Comparison of ENCODE assay signal across 9 cellular contexts in genomic region chr9:127741831-127742434, GRCh38. TPM values are rescaled to one million over a fixed set of nuclear protein-coding genes. Genes with fewer than 3 reads are reported as not detected.
DNase-seq lines count a peak whose midpoint lies in the region; ATAC-seq, FAIRE-seq and TF ChIP-seq lines count a peak whose summit lies in the region.
"Had no signal": no experiment of that assay in that cellular context is flagged by ENCODE, and none has a peak within 500 bp of the region (broad histone marks: within the 10 kb centered on the region; RNA-seq: fewer than 3 reads in every experiment).

No MANE protein-coding gene starts in this region.

- ATAC-seq in HepG2 = peak; percentile 59
- no peak for ATAC-seq in GM18873 (IDR thresholded peaks at IDR 0.05; ENCODE audit: low FRiP score, unreplicated experiment)
- ATAC-seq in activated CD8-positive, alpha-beta memory T cell treated with anti-CD3 and anti-CD28 coated beads, Interleukin-2, amount 10 ng/mL, durations not matched to agents 7 days and 5 days = no peak

- BruUV-seq in HepG2 (replicated peaks; lab: Mats Ljungman, UMichigan) = no TSS peak

- in situ Hi-C loops in HepG2 (cut with HindIII; ENCODE audit: extremely low pct_ligation_motif_present, low pct_unique_long_range_greater_than_20kb) = no loop called here

- POLR2A ChIA-PET in HepG2 (lab: Yijun Ruan, JAX) = no interaction called here

- H3K4me3 ChIP-seq in endodermal cell (ENCODE audit: low read length) = peak overlapping the region; percentile 81
- peak overlapping the region in 1 of 3 experiments; percentile 32; a peak in 1 of 6 replicates for H3K4me3 ChIP-seq in HepG2 (replicated peaks in 1 of 3; ENCODE audit: insufficient read depth in 1 of 3, low read depth in 2 of 3, low read length in 3 of 3)
- H3K4me3 ChIP-seq in suprapubic skin = peak overlapping the region; percentile 26
- H3K4me3 ChIP-seq in prostate gland = no peak overlapping the region
- H3K4me3 ChIP-seq: skin epidermis had no signal

- peaks cover 8% of the 10 kb centered on the region for H3K27me3 Mint-ChIP-seq in endodermal cell (ENCODE audit: insufficient read depth)
- H3K27me3 Mint-ChIP-seq in activated CD8-positive, alpha-beta memory T cell treated with anti-CD3 and anti-CD28 coated beads, Interleukin-2, amount 10 ng/mL, durations not matched to agents 7 days and 5 days = no peaks in the 10 kb centered on the region

- H3K36me3 ChIP-seq in endodermal cell (ENCODE audit: control insufficient read depth, insufficient read depth, low read length) (no peaks in the 10 kb centered on the region), HepG2 (replicated peaks in 1 of 2; ENCODE audit: control insufficient read depth in 1 of 2, insufficient read depth in 2 of 2, low read length in 2 of 2) (no peaks in the 10 kb centered on the region), suprapubic skin (peaks cover 9% of the 10 kb centered on the region), prostate gland (no peaks in the 10 kb centered on the region)

- TF ChIP-seq POLR2A in HepG2 (IDR thresholded peaks at IDR 0.05; ENCODE audit: insufficient read depth in 1 of 2, low read depth in 2 of 2, low read length in 2 of 2) = no peak
- no peak for TF ChIP-seq POLR2A in suprapubic skin (IDR thresholded peaks at IDR 0.05)
- TF ChIP-seq POLR2A in prostate gland (IDR thresholded peaks at IDR 0.05) = no peak

- H3K79me2 ChIP-seq in HepG2 (ENCODE audit: insufficient read depth, low read length) = no peaks in the 10 kb centered on the region

- peak overlapping the region; percentile 68 for H3K4me3 Mint-ChIP-seq in endodermal cell
- H3K4me3 Mint-ChIP-seq in activated CD8-positive, alpha-beta memory T cell treated with anti-CD3 and anti-CD28 coated beads, Interleukin-2, amount 10 ng/mL, durations not matched to agents 7 days and 5 days = no peak overlapping the region

- peaks cover 2% of the 10 kb centered on the region for H3K4me1 Mint-ChIP-seq in endodermal cell
- peaks cover under 1% of the 10 kb centered on the region for H3K4me1 Mint-ChIP-seq in activated CD8-positive, alpha-beta memory T cell treated with anti-CD3 and anti-CD28 coated beads, Interleukin-2, amount 10 ng/mL, durations not matched to agents 7 days and 5 days

- intact Hi-C loops in HepG2 (cut with micrococcal nuclease; ENCODE audit: unreplicated experiment) (loop anchor here (2.0 kb wide), 1 partner anchor 43 kb away; no protein-coding TSS in a partner anchor), prostate gland (cut with DNase I) (no loop called here)

- H3K27ac Mint-ChIP-seq in endodermal cell = peak overlapping the region; percentile 91
- no peak overlapping the region for H3K27ac Mint-ChIP-seq in activated CD8-positive, alpha-beta memory T cell treated with anti-CD3 and anti-CD28 coated beads, Interleukin-2, amount 10 ng/mL, durations not matched to agents 7 days and 5 days

- peak overlapping the region; percentile 70 for H3K27ac ChIP-seq in endodermal cell (ENCODE audit: low read depth, low read length)
- H3K27ac ChIP-seq in HepG2 (ENCODE audit: extremely low read length, insufficient read depth, low read length) = no peak overlapping the region
- peak overlapping the region; percentile 84 for H3K27ac ChIP-seq in suprapubic skin
- no peak overlapping the region for H3K27ac ChIP-seq in prostate gland

- no peak for FAIRE-seq in HepG2 (lab: Jason Lieb, UNC)

- H3K27me3 ChIP-seq in endodermal cell (ENCODE audit: control insufficient read depth, insufficient read depth, low read length, poor library complexity, severe bottlenecking) (peaks cover 10% of the 10 kb centered on the region), HepG2 (ENCODE audit: control insufficient read depth in 1 of 2, insufficient read depth in 2 of 2, low read length in 2 of 2) (peaks cover 5 to 50% of the 10 kb centered on the region in 2 experiments; a peak in 4 of 5 replicates), suprapubic skin (no peaks in the 10 kb centered on the region), prostate gland (replicated peaks; ENCODE audit: insufficient read depth) (no peaks in the 10 kb centered on the region)

- DNase-seq in HuH-7.5 (ENCODE audit: low spot score) (peak; percentile 91), endodermal cell (peak; percentile 99), HepG2 (ENCODE audit: low spot score) (peak; percentile 37), suprapubic skin (ENCODE audit: low spot score in 2 of 2) (peak in 1 of 2 donors; percentile 87), prostate gland (ENCODE audit: low spot score) (no peak), DMS153 (lab: John Stamatoyannopoulos, UW) (no peak)
- DNase-seq in activated CD8-positive, alpha-beta memory T cell treated with anti-CD3 and anti-CD28 coated beads, Interleukin-2, amount 10 ng/mL, durations not matched to agents 7 days and 5 days = no peak

- H4K20me1 ChIP-seq in HepG2 (ENCODE audit: insufficient read depth, low read length) = no peaks in the 10 kb centered on the region

- H3K9ac ChIP-seq in endodermal cell (ENCODE audit: extremely low read depth, low read length, poor library complexity, severe bottlenecking) (peak overlapping the region; percentile 47), HepG2 (ENCODE audit: insufficient read depth, low read depth, low read length) (no peak overlapping the region)

- H2AFZ ChIP-seq in HepG2 (ENCODE audit: low read length) = no peak overlapping the region

- H3K4me1 ChIP-seq in endodermal cell (ENCODE audit: control insufficient read depth, insufficient read depth, low read length) (no peaks in the 10 kb centered on the region), HepG2 (ENCODE audit: insufficient read depth, low read length) (peaks cover 22% of the 10 kb centered on the region), suprapubic skin (peaks cover 39% of the 10 kb centered on the region), prostate gland (replicated peaks) (no peaks in the 10 kb centered on the region)

- H3K4me2 ChIP-seq in HepG2 (ENCODE audit: low read depth, low read length) = peak overlapping the region; percentile 21; the same call in 1 of the 2 replicates

- no peak for TF ChIP-seq RAD21 in HepG2 (CRISPR knock-in tag; IDR thresholded peaks at IDR 0.05)

- H3K36me3 Mint-ChIP-seq in endodermal cell (ENCODE audit: low read depth) = no peaks in the 10 kb centered on the region
- peaks cover 38% of the 10 kb centered on the region for H3K36me3 Mint-ChIP-seq in activated CD8-positive, alpha-beta memory T cell treated with anti-CD3 and anti-CD28 coated beads, Interleukin-2, amount 10 ng/mL, durations not matched to agents 7 days and 5 days

- no peaks in the 10 kb centered on the region for H3K9me3 Mint-ChIP-seq in endodermal cell
- H3K9me3 Mint-ChIP-seq in activated CD8-positive, alpha-beta memory T cell treated with anti-CD3 and anti-CD28 coated beads, Interleukin-2, amount 10 ng/mL, durations not matched to agents 7 days and 5 days (ENCODE audit: low read depth) = no peaks in the 10 kb centered on the region

- H3K9me3 ChIP-seq in endodermal cell (ENCODE audit: control insufficient read depth, low read length) (no peaks in the 10 kb centered on the region), HepG2 (ENCODE audit: low read length) (no peaks in the 10 kb centered on the region), suprapubic skin (no peaks in the 10 kb centered on the region), prostate gland (no peaks in the 10 kb centered on the region)

- CTCF ChIA-PET in HepG2 (lab: Yijun Ruan, JAX; ENCODE audit: low intra/inter-chr PET ratio, low total read pairs) = no interaction called here
- CTCF ChIA-PET in activated CD8-positive, alpha-beta memory T cell treated with anti-CD3 and anti-CD28 coated beads, Interleukin-2, amount 10 ng/mL, durations not matched to agents 7 days and 5 days (lab: Charles Lee) = interaction anchor here (1.2 to 3.2 kb wide), 4 partner anchors 31 to 180 kb away, joined by 4 to 13 read pairs (median 6); no protein-coding TSS in a partner anchor

- TF ChIP-seq EP300 in HepG2 (IDR thresholded peaks at IDR 0.05; ENCODE audit: low read depth in 2 of 2, low read length in 2 of 2) (no peak), HepG2 (CRISPR knock-in tag; IDR thresholded peaks at IDR 0.05; ENCODE audit: borderline replicate concordance) (no peak), suprapubic skin (IDR thresholded peaks at IDR 0.05) (no peak)

- TF ChIP-seq CTCF in endodermal cell (conservative IDR thresholded peaks at IDR 0.05) (no peak), HepG2 (CRISPR knock-in tag; IDR thresholded peaks at IDR 0.05) (no peak), suprapubic skin (IDR thresholded peaks at IDR 0.05) (no peak), prostate gland (IDR thresholded peaks at IDR 0.05) (no peak)

- 7 to 9% methylated on average over 22 to 38 of the region's 38 CpGs for WGBS in endodermal cell (ENCODE audit: insufficient coverage in 1 of 2, insufficient read length in 1 of 2), 2 experiments
- 48% methylated on average over 38 of the region's 38 CpGs for WGBS in HepG2 (ENCODE audit: low lambda C conversion rate)
- WGBS in suprapubic skin = 77% methylated on average over 34 of the region's 38 CpGs
- WGBS in prostate gland = 46% methylated on average over 38 of the region's 38 CpGs

RNA-seq across cellular contexts. Expression of gene TOR2A, which starts 6.8 kb away (rescaled TPM):
- total RNA-seq in endodermal cell (10 to 100 TPM; 15.7 to 16.7 TPM), HepG2 (2016; rRNA removed; fragmentation: Illumina TruSeq; extraction: Trizol) (5.5 and 7.2 TPM in 2 replicates), suprapubic skin (10 to 100 TPM; 16.1 to 24.3 (median 19.3) TPM), prostate gland (10 to 100 TPM; 20.4 to 24.1 TPM)
- 19.2 TPM for polyA plus RNA-seq in endodermal cell (2013, experiment 1 of 2)
- polyA plus RNA-seq in endodermal cell (2013, experiment 2 of 2) = 15.7 TPM
- total RNA-seq in HepG2 (2016; cell fraction: cytosol; rRNA removed; fragmentation: Illumina TruSeq; extraction: Trizol; ENCODE audit: low read depth) = 5.2 and 7.3 TPM in 2 replicates
- total RNA-seq in HepG2 (2016; cell fraction: insoluble cytoplasmic fraction; rRNA removed; fragmentation: Illumina TruSeq; extraction: Trizol) = 4.5 and 7.9 TPM in 2 replicates
- 7.9 and 11.8 TPM in 2 replicates for total RNA-seq in HepG2 (2016; cell fraction: membrane; rRNA removed; fragmentation: Illumina TruSeq; extraction: Trizol)
- total RNA-seq in HepG2 (2016; cell fraction: nucleus; rRNA removed; fragmentation: Illumina TruSeq; extraction: Trizol) = 6.0 and 8.4 TPM in 2 replicates
- polyA plus RNA-seq in HepG2 (2011; rRNA removed) = 3.5 and 4.9 TPM in 2 replicates
- 3.9 and 7.0 TPM in 2 replicates for polyA plus RNA-seq in HepG2 (2011; cell fraction: cytosol; rRNA removed)
- polyA plus RNA-seq in HepG2 (2011; cell fraction: nucleus; rRNA removed) = 10.9 and 13.2 TPM in 2 replicates
- 3.9 and 5.6 TPM in 2 replicates for polyA plus RNA-seq in HepG2 (2012)
- polyA plus RNA-seq in HepG2 (2016; cell fraction: cytosol; fragmentation: Illumina TruSeq; extraction: Trizol; ENCODE audit: low read depth) = 7.5 and 14.0 TPM in 2 replicates
- polyA plus RNA-seq in HepG2 (2016; cell fraction: insoluble cytoplasmic fraction; fragmentation: Illumina TruSeq; extraction: Trizol; ENCODE audit: low read depth) = 8.1 and 8.2 TPM in 2 replicates
- polyA plus RNA-seq in HepG2 (2016; cell fraction: membrane; fragmentation: Illumina TruSeq; extraction: Trizol; ENCODE audit: low read depth) = 13.5 and 15.3 TPM in 2 replicates
- polyA plus RNA-seq in HepG2 (2016; cell fraction: nucleus; fragmentation: Illumina TruSeq; extraction: Trizol; ENCODE audit: insufficient read depth, low read depth) = 15.9 and 17.9 TPM in 2 replicates
- 5.5 and 15.6 TPM in 2 replicates for polyA minus RNA-seq in HepG2 (2011; rRNA and poly(A)+ RNA removed; ENCODE audit: low replicate concordance)
- polyA minus RNA-seq in HepG2 (2011; cell fraction: cytosol; rRNA and poly(A)+ RNA removed) = 3.2 and 3.6 TPM in 2 replicates
- 2.4 and 3.0 TPM in 2 replicates for polyA minus RNA-seq in HepG2 (2011; cell fraction: nucleus; rRNA and poly(A)+ RNA removed)
- 10 to 100 TPM; 24.1 to 26.8 TPM for total RNA-seq in activated CD8-positive, alpha-beta memory T cell treated with anti-CD3 and anti-CD28 coated beads, Interleukin-2, amount 10 ng/mL, durations not matched to agents 7 days and 5 days

RNA-seq across cellular contexts. Expression of gene TTC16, which starts 26.1 kb away (rescaled TPM):
- total RNA-seq in endodermal cell (not detected), HepG2 (2016; rRNA removed; fragmentation: Illumina TruSeq; extraction: Trizol) (not detected in 2 replicates), suprapubic skin (under 1 TPM in 2 of 4 donors, not detected in 2; 0.16 to 0.21 TPM), prostate gland (1 to 10 TPM in 1 of 2 donors, not detected in 1; 3.4 TPM)
- polyA plus RNA-seq in endodermal cell (2013, experiment 1 of 2) = not detected
- not detected for polyA plus RNA-seq in endodermal cell (2013, experiment 2 of 2)
- total RNA-seq in HepG2 (2016; cell fraction: cytosol; rRNA removed; fragmentation: Illumina TruSeq; extraction: Trizol; ENCODE audit: low read depth) = not detected in 2 replicates
- total RNA-seq in HepG2 (2016; cell fraction: insoluble cytoplasmic fraction; rRNA removed; fragmentation: Illumina TruSeq; extraction: Trizol) = not detected in 2 replicates
- total RNA-seq in HepG2 (2016; cell fraction: membrane; rRNA removed; fragmentation: Illumina TruSeq; extraction: Trizol) = not detected in 2 replicates
- not detected in 2 replicates for total RNA-seq in HepG2 (2016; cell fraction: nucleus; rRNA removed; fragmentation: Illumina TruSeq; extraction: Trizol)
- polyA plus RNA-seq in HepG2 (2011; rRNA removed) = not detected in 2 replicates
- 0.03 TPM in 1 of 2 replicates, not detected in the other for polyA plus RNA-seq in HepG2 (2011; cell fraction: cytosol; rRNA removed)
- 0.08 TPM in 1 of 2 replicates, not detected in the other for polyA plus RNA-seq in HepG2 (2011; cell fraction: nucleus; rRNA removed)
- not detected in 2 replicates for polyA plus RNA-seq in HepG2 (2012)
- polyA plus RNA-seq in HepG2 (2016; cell fraction: cytosol; fragmentation: Illumina TruSeq; extraction: Trizol; ENCODE audit: low read depth) = not detected in 2 replicates
- polyA plus RNA-seq in HepG2 (2016; cell fraction: insoluble cytoplasmic fraction; fragmentation: Illumina TruSeq; extraction: Trizol; ENCODE audit: low read depth) = not detected in 2 replicates
- 0.09 TPM in 1 of 2 replicates, not detected in the other for polyA plus RNA-seq in HepG2 (2016; cell fraction: membrane; fragmentation: Illumina TruSeq; extraction: Trizol; ENCODE audit: low read depth)
- polyA plus RNA-seq in HepG2 (2016; cell fraction: nucleus; fragmentation: Illumina TruSeq; extraction: Trizol; ENCODE audit: insufficient read depth, low read depth) = not detected in 2 replicates
- polyA minus RNA-seq in HepG2 (2011; rRNA and poly(A)+ RNA removed; ENCODE audit: low replicate concordance) = 0.72 TPM in 1 of 2 replicates, not detected in the other
- polyA minus RNA-seq in HepG2 (2011; cell fraction: cytosol; rRNA and poly(A)+ RNA removed) = not detected in 2 replicates
- not detected in 2 replicates for polyA minus RNA-seq in HepG2 (2011; cell fraction: nucleus; rRNA and poly(A)+ RNA removed)
- 1 to 10 TPM; 1.2 to 5.2 TPM for total RNA-seq in activated CD8-positive, alpha-beta memory T cell treated with anti-CD3 and anti-CD28 coated beads, Interleukin-2, amount 10 ng/mL, durations not matched to agents 7 days and 5 days

RNA-seq across cellular contexts. Expression of gene PTRH1, which starts 26.5 kb away (rescaled TPM):
- total RNA-seq in endodermal cell (10 to 100 TPM; 15.2 to 18.7 TPM), HepG2 (2016; rRNA removed; fragmentation: Illumina TruSeq; extraction: Trizol) (7.6 and 10.4 TPM in 2 replicates), suprapubic skin (10 to 100 TPM in 3 of 4 donors, 1 to 10 TPM in 1; 7.4 to 58.4 (median 41.6) TPM), prostate gland (10 to 100 TPM; 25.4 to 28.6 TPM)
- polyA plus RNA-seq in endodermal cell (2013, experiment 1 of 2) = 8.2 TPM
- 7.1 TPM for polyA plus RNA-seq in endodermal cell (2013, experiment 2 of 2)
- total RNA-seq in HepG2 (2016; cell fraction: cytosol; rRNA removed; fragmentation: Illumina TruSeq; extraction: Trizol; ENCODE audit: low read depth) = 3.7 and 4.7 TPM in 2 replicates
- total RNA-seq in HepG2 (2016; cell fraction: insoluble cytoplasmic fraction; rRNA removed; fragmentation: Illumina TruSeq; extraction: Trizol) = 9.5 and 11.7 TPM in 2 replicates
- total RNA-seq in HepG2 (2016; cell fraction: membrane; rRNA removed; fragmentation: Illumina TruSeq; extraction: Trizol) = 3.7 and 4.4 TPM in 2 replicates
- 3.4 and 3.9 TPM in 2 replicates for total RNA-seq in HepG2 (2016; cell fraction: nucleus; rRNA removed; fragmentation: Illumina TruSeq; extraction: Trizol)
- 4.0 and 5.4 TPM in 2 replicates for polyA plus RNA-seq in HepG2 (2011; rRNA removed)
- 5.4 and 8.9 TPM in 2 replicates for polyA plus RNA-seq in HepG2 (2011; cell fraction: cytosol; rRNA removed)
- polyA plus RNA-seq in HepG2 (2011; cell fraction: nucleus; rRNA removed) = 6.0 and 7.2 TPM in 2 replicates
- polyA plus RNA-seq in HepG2 (2012) = 3.0 and 3.2 TPM in 2 replicates
- 3.5 and 3.9 TPM in 2 replicates for polyA plus RNA-seq in HepG2 (2016; cell fraction: cytosol; fragmentation: Illumina TruSeq; extraction: Trizol; ENCODE audit: low read depth)
- polyA plus RNA-seq in HepG2 (2016; cell fraction: insoluble cytoplasmic fraction; fragmentation: Illumina TruSeq; extraction: Trizol; ENCODE audit: low read depth) = 8.4 and 8.9 TPM in 2 replicates
- 3.9 and 4.4 TPM in 2 replicates for polyA plus RNA-seq in HepG2 (2016; cell fraction: membrane; fragmentation: Illumina TruSeq; extraction: Trizol; ENCODE audit: low read depth)
- polyA plus RNA-seq in HepG2 (2016; cell fraction: nucleus; fragmentation: Illumina TruSeq; extraction: Trizol; ENCODE audit: insufficient read depth, low read depth) = 6.4 and 9.2 TPM in 2 replicates
- polyA minus RNA-seq in HepG2 (2011; rRNA and poly(A)+ RNA removed; ENCODE audit: low replicate concordance) = 5.1 and 17.9 TPM in 2 replicates
- 1.8 and 1.9 TPM in 2 replicates for polyA minus RNA-seq in HepG2 (2011; cell fraction: cytosol; rRNA and poly(A)+ RNA removed)
- 1.9 and 3.9 TPM in 2 replicates for polyA minus RNA-seq in HepG2 (2011; cell fraction: nucleus; rRNA and poly(A)+ RNA removed)
- 10 to 100 TPM; 12.5 to 14.4 TPM for total RNA-seq in activated CD8-positive, alpha-beta memory T cell treated with anti-CD3 and anti-CD28 coated beads, Interleukin-2, amount 10 ng/mL, durations not matched to agents 7 days and 5 days

RNA-seq across cellular contexts. Expression of gene CFAP157, which starts 35.1 kb away (rescaled TPM):
- total RNA-seq in endodermal cell = under 1 TPM; 0.20 to 0.44 TPM
- polyA plus RNA-seq in endodermal cell (2013, experiment 1 of 2) = 0.14 TPM
- polyA plus RNA-seq in endodermal cell (2013, experiment 2 of 2) = 0.21 TPM
- total RNA-seq in HepG2 (2016; rRNA removed; fragmentation: Illumina TruSeq; extraction: Trizol) = not detected in 2 replicates
- 0.09 TPM in 1 of 2 replicates, not detected in the other for total RNA-seq in HepG2 (2016; cell fraction: cytosol; rRNA removed; fragmentation: Illumina TruSeq; extraction: Trizol; ENCODE audit: low read depth)
- total RNA-seq in HepG2 (2016; cell fraction: insoluble cytoplasmic fraction; rRNA removed; fragmentation: Illumina TruSeq; extraction: Trizol) = 0.11 TPM in 1 of 2 replicates, not detected in the other
- not detected in 2 replicates for total RNA-seq in HepG2 (2016; cell fraction: membrane; rRNA removed; fragmentation: Illumina TruSeq; extraction: Trizol)
- total RNA-seq in HepG2 (2016; cell fraction: nucleus; rRNA removed; fragmentation: Illumina TruSeq; extraction: Trizol) = not detected in 2 replicates
- polyA plus RNA-seq in HepG2 (2011; rRNA removed) = 0.07 TPM in 1 of 2 replicates, not detected in the other
- polyA plus RNA-seq in HepG2 (2011; cell fraction: cytosol; rRNA removed) = 0.03 TPM in 1 of 2 replicates, not detected in the other
- 0.24 and 0.47 TPM in 2 replicates for polyA plus RNA-seq in HepG2 (2011; cell fraction: nucleus; rRNA removed)
- polyA plus RNA-seq in HepG2 (2012) = 0.15 and 0.28 TPM in 2 replicates
- not detected in 2 replicates for polyA plus RNA-seq in HepG2 (2016; cell fraction: cytosol; fragmentation: Illumina TruSeq; extraction: Trizol; ENCODE audit: low read depth)
- polyA plus RNA-seq in HepG2 (2016; cell fraction: insoluble cytoplasmic fraction; fragmentation: Illumina TruSeq; extraction: Trizol; ENCODE audit: low read depth) = not detected in 2 replicates
- not detected in 2 replicates for polyA plus RNA-seq in HepG2 (2016; cell fraction: membrane; fragmentation: Illumina TruSeq; extraction: Trizol; ENCODE audit: low read depth)
- polyA plus RNA-seq in HepG2 (2016; cell fraction: nucleus; fragmentation: Illumina TruSeq; extraction: Trizol; ENCODE audit: insufficient read depth, low read depth) = not detected in 2 replicates
- polyA minus RNA-seq in HepG2 (2011; rRNA and poly(A)+ RNA removed; ENCODE audit: low replicate concordance) = not detected in 2 replicates
- not detected in 2 replicates for polyA minus RNA-seq in HepG2 (2011; cell fraction: cytosol; rRNA and poly(A)+ RNA removed)
- 0.12 TPM in 1 of 2 replicates, not detected in the other for polyA minus RNA-seq in HepG2 (2011; cell fraction: nucleus; rRNA and poly(A)+ RNA removed)
- under 1 TPM in 2 of 4 donors, not detected in 2; 0.24 to 0.57 TPM for total RNA-seq in suprapubic skin
- total RNA-seq in prostate gland = 1 to 10 TPM in 1 of 2 donors, not detected in 1; 2.8 TPM
- total RNA-seq in activated CD8-positive, alpha-beta memory T cell treated with anti-CD3 and anti-CD28 coated beads, Interleukin-2, amount 10 ng/mL, durations not matched to agents 7 days and 5 days = not detected

RNA-seq across cellular contexts. Expression of gene SH2D3C, which starts 36.5 kb away (rescaled TPM):
- total RNA-seq in endodermal cell (1 to 10 TPM in 1 of 2 donors, under 1 TPM in 1; 0.77 to 1.4 TPM), HepG2 (2016; rRNA removed; fragmentation: Illumina TruSeq; extraction: Trizol) (not detected in 2 replicates), suprapubic skin (1 to 10 TPM; 3.4 to 8.9 (median 6.1) TPM), prostate gland (10 to 100 TPM in 1 of 2 donors, 1 to 10 TPM in 1; 5.5 to 11.4 TPM)
- polyA plus RNA-seq in endodermal cell (2013, experiment 1 of 2) = 5.3 TPM
- 5.3 TPM for polyA plus RNA-seq in endodermal cell (2013, experiment 2 of 2)
- not detected in 2 replicates for total RNA-seq in HepG2 (2016; cell fraction: cytosol; rRNA removed; fragmentation: Illumina TruSeq; extraction: Trizol; ENCODE audit: low read depth)
- not detected in 2 replicates for total RNA-seq in HepG2 (2016; cell fraction: insoluble cytoplasmic fraction; rRNA removed; fragmentation: Illumina TruSeq; extraction: Trizol)
- total RNA-seq in HepG2 (2016; cell fraction: membrane; rRNA removed; fragmentation: Illumina TruSeq; extraction: Trizol) = not detected in 2 replicates
- not detected in 2 replicates for total RNA-seq in HepG2 (2016; cell fraction: nucleus; rRNA removed; fragmentation: Illumina TruSeq; extraction: Trizol)
- not detected in 2 replicates for polyA plus RNA-seq in HepG2 (2011; rRNA removed)
- 0.03 TPM in 1 of 2 replicates, not detected in the other for polyA plus RNA-seq in HepG2 (2011; cell fraction: cytosol; rRNA removed)
- polyA plus RNA-seq in HepG2 (2011; cell fraction: nucleus; rRNA removed) = not detected in 2 replicates
- polyA plus RNA-seq in HepG2 (2012) = 0.19 TPM in 1 of 2 replicates, not detected in the other
- not detected in 2 replicates for polyA plus RNA-seq in HepG2 (2016; cell fraction: cytosol; fragmentation: Illumina TruSeq; extraction: Trizol; ENCODE audit: low read depth)
- polyA plus RNA-seq in HepG2 (2016; cell fraction: insoluble cytoplasmic fraction; fragmentation: Illumina TruSeq; extraction: Trizol; ENCODE audit: low read depth) = not detected in 2 replicates
- polyA plus RNA-seq in HepG2 (2016; cell fraction: membrane; fragmentation: Illumina TruSeq; extraction: Trizol; ENCODE audit: low read depth) = not detected in 2 replicates
- polyA plus RNA-seq in HepG2 (2016; cell fraction: nucleus; fragmentation: Illumina TruSeq; extraction: Trizol; ENCODE audit: insufficient read depth, low read depth) = not detected in 2 replicates
- 0.20 and 0.84 TPM in 2 replicates for polyA minus RNA-seq in HepG2 (2011; rRNA and poly(A)+ RNA removed; ENCODE audit: low replicate concordance)
- polyA minus RNA-seq in HepG2 (2011; cell fraction: cytosol; rRNA and poly(A)+ RNA removed) = not detected in 2 replicates
- not detected in 2 replicates for polyA minus RNA-seq in HepG2 (2011; cell fraction: nucleus; rRNA and poly(A)+ RNA removed)
- 10 to 100 TPM; 75.2 to 87.8 TPM for total RNA-seq in activated CD8-positive, alpha-beta memory T cell treated with anti-CD3 and anti-CD28 coated beads, Interleukin-2, amount 10 ng/mL, durations not matched to agents 7 days and 5 days

Comparison
In these comparisons a context has a peak if more than half of its experiments do, and no peak if none do; other contexts are left out.
1. DNase-seq: peak in HuH-7.5 (single experiment), endodermal cell (single experiment) and HepG2 (single experiment); none in prostate gland (single experiment), DMS153 (single experiment) and activated CD8-positive, alpha-beta memory T cell treated with anti-CD3 and anti-CD28 coated beads, Interleukin-2, amount 10 ng/mL, durations not matched to agents 7 days and 5 days (single experiment).
2. H3K27ac ChIP-seq: peak in endodermal cell (single experiment) and suprapubic skin (single experiment); none in HepG2 (single experiment) and prostate gland (0 of 2).
3. H3K4me3 ChIP-seq: peak in endodermal cell (single experiment) and suprapubic skin (single experiment); none in prostate gland (0 of 2).